In the genomic region with DNA sequence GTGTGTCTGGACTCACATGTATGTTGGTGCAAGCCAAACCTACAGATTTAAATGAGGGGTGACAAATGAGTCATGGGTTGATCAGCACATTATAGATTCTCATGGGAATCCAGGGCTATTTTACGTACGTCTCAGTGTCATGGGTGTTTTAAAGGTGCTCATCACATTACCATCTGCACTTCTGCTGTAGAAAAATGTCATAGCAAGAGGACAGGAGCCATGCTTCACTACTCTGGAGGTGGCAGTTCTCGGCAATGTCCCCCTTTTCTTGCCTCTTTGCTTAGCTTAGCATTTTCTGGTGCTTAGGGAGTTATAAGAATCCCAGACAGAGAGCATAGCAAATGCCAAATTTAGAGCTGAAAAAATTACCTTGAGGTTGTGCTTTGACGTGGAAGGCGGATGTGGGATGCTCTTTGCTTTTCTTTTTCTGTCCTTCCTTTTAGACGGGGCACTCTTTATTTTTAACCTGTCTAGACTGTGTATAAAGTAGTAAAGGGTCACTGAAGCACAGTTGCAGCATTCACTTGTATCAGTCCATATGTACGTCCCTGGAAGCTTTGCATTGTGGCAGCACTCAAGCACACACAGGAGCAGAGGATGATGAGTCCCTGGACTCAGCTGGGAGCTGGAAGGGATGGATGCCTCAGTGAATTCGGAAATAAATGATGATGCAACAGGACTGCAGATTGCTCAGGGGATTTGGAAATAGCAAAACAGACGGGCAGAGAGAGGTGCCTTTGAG, we compare ENCODE assay signal across 9 cellular contexts.
DNase-seq lines count a peak whose midpoint lies in the region; ATAC-seq and TF ChIP-seq lines count a peak whose summit lies in the region.
"Had no signal": no experiment of that assay in that cellular context is flagged by ENCODE, and none has a peak within 500 bp of the region (broad histone marks: within the 10 kb centered on the region; RNA-seq: fewer than 3 reads in every experiment).

No MANE protein-coding gene starts in this region.

- intact Hi-C loops in thyroid gland (cut with DNase I) = no loop called here

- no peak overlapping the region for H3K4me3 ChIP-seq in thyroid gland (replicated peaks in 1 of 3)
- H3K4me3 ChIP-seq: prostate gland had no signal

- no peaks in the 10 kb centered on the region for H3K27me3 ChIP-seq in thyroid gland

- H3K27ac ChIP-seq in thyroid gland = no peak overlapping the region
- H3K27ac ChIP-seq: prostate gland had no signal

- TF ChIP-seq POLR2A in thyroid gland (IDR thresholded peaks at IDR 0.05) = no peak

- 78 to 86% methylated on average over 9 of the region's 9 CpGs for whole genome bisulfite sequencing in thyroid gland, 2 donors

- peak; percentile 47 for ATAC-seq in GM19025 (IDR thresholded peaks at IDR 0.05; ENCODE audit: low read depth, unreplicated experiment)
- ATAC-seq in HG02763 (IDR thresholded peaks at IDR 0.05; ENCODE audit: unreplicated experiment) = peak; percentile 58
- no peak for ATAC-seq in HG03159 (IDR thresholded peaks at IDR 0.05; ENCODE audit: unreplicated experiment)
- ATAC-seq: T-cell had no signal

- peak; percentile 79 for DNase-seq in RPMI7951 (ENCODE audit: low read depth)
- peak; percentile 41 for DNase-seq in retina
- no peak for DNase-seq in thyroid gland
- no peak for DNase-seq in DMS 273 treated with DMSO at 0.1 percent for 48 hours (lab: John Stamatoyannopoulos, UW)
- DNase-seq: T-cell had no signal

- no peaks in the 10 kb centered on the region for H3K9me3 ChIP-seq in thyroid gland
- H3K9me3 ChIP-seq: prostate gland had no signal

- TF ChIP-seq CTCF in thyroid gland (IDR thresholded peaks at IDR 0.05) = no peak

- no peaks in the 10 kb centered on the region for H3K4me1 ChIP-seq in thyroid gland
- H3K4me1 ChIP-seq: prostate gland had no signal

- no peaks in the 10 kb centered on the region for H3K36me3 ChIP-seq in thyroid gland
- H3K36me3 ChIP-seq: prostate gland had no signal

Comparison
In these comparisons a context has a peak if more than half of its experiments do, and no peak if none do; other contexts are left out.
1. DNase-seq: peak in RPMI7951 (single experiment) and retina (single experiment); none in thyroid gland (0 of 2) and DMS 273 treated with DMSO at 0.1 percent for 48 hours (single experiment).